Comparison of ENCODE assay signal across 25 cellular contexts in the genomic region with DNA sequence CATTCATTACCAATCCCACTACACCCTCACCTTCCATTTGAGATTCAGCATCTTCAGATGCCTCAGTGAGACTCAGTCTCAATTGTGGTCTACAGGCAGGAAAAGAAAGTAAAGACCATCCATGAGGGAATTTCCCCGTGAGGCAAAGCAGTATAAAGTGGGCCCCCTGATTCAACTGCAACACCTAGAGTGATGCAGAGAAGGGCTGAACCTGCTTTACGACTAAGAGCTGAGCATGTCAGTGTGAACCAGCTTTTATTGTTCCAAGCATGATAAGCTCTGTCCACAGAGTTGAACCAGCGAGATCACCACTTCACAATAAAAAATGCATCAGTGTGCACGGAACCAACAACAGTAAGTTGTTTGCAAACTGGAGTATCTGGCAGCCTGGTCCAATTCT.
"Had no signal": no experiment of that assay in that cellular context is flagged by ENCODE, and none has a peak within 500 bp of the region (broad histone marks: within the 10 kb centered on the region; RNA-seq: fewer than 3 reads in every experiment).

No MANE protein-coding gene starts in this region.

- H3K36me3 Mint-ChIP-seq: T-cell had no signal

- ATAC-seq: K562, Panc1, PC-3, T-cell had no signal

- H3K4me3 Mint-ChIP-seq: IgD-negative memory B cell, T-cell had no signal

- H3K4me3 ChIP-seq: K562 had no signal

- H3K4me1 Mint-ChIP-seq: IgD-negative memory B cell, T-cell had no signal

- H3K27ac Mint-ChIP-seq: IgD-negative memory B cell, T-cell had no signal

- DNase-seq: MM.1S, NCI-H1048, NCI-H1105, NCI-H1417, NCI-H1436 treated with DMSO at 0.1 percent for 48 hours, NCI-H1694, NCI-H187 treated with DMSO at 0.1 percent for 48 hours, NCI-H2029 treated with DMSO at 0.1 percent for 48 hours, NCI-H2107, NCI-H2227 treated with DMSO at 0.1 percent for 48 hours, NCI-H446, NCI-H510A, NCI-H524 treated with DMSO at 0.1 percent for 48 hours, NCI-H69, NCI-H774, PC-3, SHP77, SK-N-SH, SW 1271, T-cell had no signal

- H3K27me3 Mint-ChIP-seq: IgD-negative memory B cell had no signal

- H3K9me3 ChIP-seq: SK-N-SH had no signal

- H3K27ac ChIP-seq: KMS-11, RWPE1 had no signal
